In genomic region chr4:121376541-121376940, GRCh38 we compare ENCODE assay signal across 36 cellular contexts. TPM values are rescaled to one million over a fixed set of nuclear protein-coding genes. Genes with fewer than 3 reads are reported as not detected.
"Had no signal": no experiment of that assay in that cellular context is flagged by ENCODE, and none has a peak within 500 bp of the region (broad histone marks: within the 10 kb centered on the region; RNA-seq: fewer than 3 reads in every experiment).

No MANE protein-coding gene starts in this region.

- DNase-seq: activated B cell treated with CpG ODN at 0.5 μM for 24 hours; activated CD4-positive, alpha-beta memory T cell treated with anti-CD3 and anti-CD28 coated beads for 36 hours; activated CD4-positive, alpha-beta T cell treated with anti-CD3 and anti-CD28 coated beads for 4 hours; activated CD4-positive, alpha-beta T cell treated with anti-CD3 and anti-CD28 coated beads, Interleukin-2, amount 50 U/mL, for 1 hour; activated CD4-positive, CD25-positive, alpha-beta regulatory T cell treated with anti-CD3 and anti-CD28 coated beads, Interleukin-2, amount 50 U/mL, for 72 hours; activated CD8-positive, alpha-beta memory T cell treated with anti-CD3 and anti-CD28 coated beads, Interleukin-2, amount 50 U/mL, for 48 hours; activated effector memory CD4-positive, alpha-beta T cell treated with Interleukin-2 at 50 U/mL for 16 hours; activated naive CD4-positive, alpha-beta T cell treated with anti-CD3 and anti-CD28 coated beads, Interleukin-2, amount 50 U/mL, for 16 hours; activated naive CD8-positive, alpha-beta T cell treated with anti-CD3 and anti-CD28 coated beads for 36 hours; activated T-cell treated with anti-CD3 and anti-CD28 coated beads, Interleukin-2, amount 50 U/mL, for 48 hours; amniotic stem cell; aorta; brain microvascular endothelial cell; central memory CD4-positive, alpha-beta T cell; NCI-H1092 treated with DMSO at 0.1 percent for 48 hours; NCI-H1417; NCI-H146; NCI-H187; NCI-H2029 treated with DMSO at 0.1 percent for 48 hours; NCI-H2107; NCI-H510A; NCI-H526; NCI-H748 treated with DMSO at 0.1 percent for 48 hours; NK-92 treated with Interleukin-12 subunit alpha and Interleukin-12 subunit beta, amount 100 ng/mL, for 24 hours; PC-3; Peyer's patch; RPMI8226; SHP77 treated with DMSO at 0.1 percent for 48 hours; SW 1271; T-helper 1 cell; T-helper 2 cell; T-helper 9 cell had no signal

- H3K9me3 ChIP-seq: Peyer's patch had no signal

- H3K36me3 Mint-ChIP-seq: activated CD4-positive, alpha-beta memory T cell treated with anti-CD3 and anti-CD28 coated beads for 36 hours; activated naive CD8-positive, alpha-beta T cell treated with anti-CD3 and anti-CD28 coated beads for 36 hours had no signal

- H3K9ac ChIP-seq: KMS-11 had no signal

- H3K27ac ChIP-seq: brain microvascular endothelial cell, KMS-11, Peyer's patch, VCaP had no signal

- H3K27me3 ChIP-seq: Peyer's patch had no signal

- H3K4me3 Mint-ChIP-seq: activated B cell treated with CpG ODN at 0.5 μM for 24 hours; activated CD4-positive, alpha-beta memory T cell treated with anti-CD3 and anti-CD28 coated beads for 36 hours; activated naive CD8-positive, alpha-beta T cell treated with anti-CD3 and anti-CD28 coated beads for 36 hours had no signal

- H3K27ac Mint-ChIP-seq: activated B cell treated with CpG ODN at 0.5 μM for 24 hours; activated CD4-positive, alpha-beta memory T cell treated with anti-CD3 and anti-CD28 coated beads for 36 hours; activated naive CD8-positive, alpha-beta T cell treated with anti-CD3 and anti-CD28 coated beads for 36 hours had no signal

- H3K4me3 ChIP-seq: Peyer's patch had no signal

- ATAC-seq: PC-3 had no signal

- H3K9me3 Mint-ChIP-seq: activated B cell treated with CpG ODN at 0.5 μM for 24 hours; activated CD4-positive, alpha-beta memory T cell treated with anti-CD3 and anti-CD28 coated beads for 36 hours; activated naive CD8-positive, alpha-beta T cell treated with anti-CD3 and anti-CD28 coated beads for 36 hours had no signal

- H3K36me3 ChIP-seq: brain microvascular endothelial cell, Peyer's patch had no signal

RNA-seq across cellular contexts. Expression of gene QRFPR, which starts 4.3 kb away (rescaled TPM):
- total RNA-seq: activated B cell treated with CpG ODN at 0.5 μM for 24 hours; activated CD4-positive, alpha-beta memory T cell treated with anti-CD3 and anti-CD28 coated beads for 36 hours; activated naive CD8-positive, alpha-beta T cell treated with anti-CD3 and anti-CD28 coated beads for 36 hours; LHCN-M2; PC-3; Peyer's patch; SK-MEL-5 had no signal
- polyA plus RNA-seq: aorta had no signal
